ENCODE assay signal across 28 cellular contexts in the genomic region with DNA sequence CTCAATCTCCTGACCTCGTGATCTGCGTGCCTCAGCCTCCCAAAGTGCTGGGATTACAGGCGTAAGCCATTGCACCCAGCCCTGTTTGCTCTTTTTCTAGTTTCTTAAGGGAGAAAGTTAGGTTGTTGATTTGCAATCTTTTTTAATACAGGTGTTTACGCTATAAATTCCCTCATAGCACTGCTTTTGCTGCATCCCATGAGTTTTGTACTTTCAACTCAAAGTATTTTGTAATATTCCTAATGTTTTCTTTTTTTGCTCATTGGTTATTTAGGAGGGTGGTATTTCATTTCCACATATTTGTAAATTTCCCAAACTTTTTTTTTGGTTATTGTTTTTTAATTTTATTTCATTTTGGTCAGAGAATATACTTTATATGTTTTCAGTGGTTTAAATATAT.
"Had no signal": no experiment of that assay in that cellular context is flagged by ENCODE, and none has a peak within 500 bp of the region (broad histone marks: within the 10 kb centered on the region; RNA-seq: fewer than 3 reads in every experiment).

No MANE protein-coding gene starts in this region.

- H3K27me3 Mint-ChIP-seq: dendritic cell treated with granulocyte-macrophage colony-stimulating factor and Interleukin-4, amounts not matched to agents 40 ng/mL and 50 ng/mL, for 4 days had no signal

- ATAC-seq: effector memory CD8-positive, alpha-beta T cell; esophagus mucosa; foreskin keratinocyte; gastrocnemius medialis; gastroesophageal sphincter; heart left ventricle; heart right ventricle had no signal

- DNase-seq: colonic mucosa; cortex of kidney; dermis blood vessel endothelial cell; dorsolateral prefrontal cortex; effector CD4-positive, alpha-beta T cell; effector CD8-positive, alpha-beta T cell; effector memory CD4-positive, alpha-beta T cell; effector memory CD8-positive, alpha-beta T cell; endodermal cell; erythroblast; esophagus squamous epithelium; foreskin fibroblast; foreskin keratinocyte; foreskin melanocyte; gastrocnemius medialis; glutamatergic neuron; head of caudate nucleus; heart left ventricle; heart right ventricle had no signal

- H3K9me3 ChIP-seq: colonic mucosa, esophagus muscularis mucosa, esophagus squamous epithelium, gastrocnemius medialis, gastroesophageal sphincter, heart left ventricle, heart right ventricle had no signal

- H3K27ac ChIP-seq: colonic mucosa, coronary artery, dorsolateral prefrontal cortex, epithelial cell of prostate, esophagus muscularis mucosa, esophagus squamous epithelium, foreskin keratinocyte, gastrocnemius medialis, gastroesophageal sphincter, heart left ventricle, heart right ventricle had no signal

- H3K27ac Mint-ChIP-seq: dendritic cell treated with granulocyte-macrophage colony-stimulating factor and Interleukin-4, amounts not matched to agents 40 ng/mL and 50 ng/mL, for 4 days; effector memory CD8-positive, alpha-beta T cell; endodermal cell had no signal

- H3K4me1 Mint-ChIP-seq: endodermal cell had no signal

- H3K4me3 ChIP-seq: colonic mucosa, coronary artery, dorsolateral prefrontal cortex, esophagus muscularis mucosa, esophagus squamous epithelium, gastrocnemius medialis, gastroesophageal sphincter, heart left ventricle, heart right ventricle had no signal

- H3K27me3 ChIP-seq: colonic mucosa, dorsolateral prefrontal cortex, esophagus muscularis mucosa, esophagus squamous epithelium, foreskin keratinocyte, gastrocnemius medialis, gastroesophageal sphincter, heart left ventricle, heart right ventricle had no signal

- H3K4me1 ChIP-seq: colonic mucosa, esophagus muscularis mucosa, esophagus squamous epithelium, gastrocnemius medialis, gastroesophageal sphincter, heart left ventricle had no signal

- H3K9me3 Mint-ChIP-seq: dendritic cell treated with granulocyte-macrophage colony-stimulating factor and Interleukin-4, amounts not matched to agents 40 ng/mL and 50 ng/mL, for 4 days; effector memory CD8-positive, alpha-beta T cell; endodermal cell had no signal

- H3K36me3 ChIP-seq: colonic mucosa, esophagus muscularis mucosa, esophagus squamous epithelium, gastrocnemius medialis, gastroesophageal sphincter, heart left ventricle, heart right ventricle had no signal

- FAIRE-seq: colon, endothelial cell of umbilical vein, frontal cortex had no signal

- H3K4me3 Mint-ChIP-seq: dendritic cell treated with granulocyte-macrophage colony-stimulating factor and Interleukin-4, amounts not matched to agents 40 ng/mL and 50 ng/mL, for 4 days; effector memory CD8-positive, alpha-beta T cell; endodermal cell had no signal
